10 cellular contexts compared by ENCODE assay signal in genomic region chr7:5823504-5824296, GRCh38. TPM values are rescaled to one million over a fixed set of nuclear protein-coding genes. Genes with fewer than 3 reads are reported as not detected.
DNase-seq lines count a peak whose midpoint lies in the region; ATAC-seq and TF ChIP-seq lines count a peak whose summit lies in the region.
"Not testable (repeated sequence)": the region's sequence is repeated elsewhere in the genome, so short reads cannot be mapped to it uniquely, and the experiment has no call there.
"Had no signal": no experiment of that assay in that cellular context is flagged by ENCODE, and none has a peak within 500 bp of the region (broad histone marks: within the 10 kb centered on the region; RNA-seq: fewer than 3 reads in every experiment).

No MANE protein-coding gene starts in this region.

- WGBS in body of pancreas, 2 donors, result 24 to 32% methylated on average over 12 to 18 of the region's 18 CpGs
- WGBS in urinary bladder, result 54% methylated on average over 18 of the region's 18 CpGs

- H3K27me3 ChIP-seq in GM06990 (replicated peaks; ENCODE audit: control insufficient read depth, insufficient read depth, low read length); Loucy (ENCODE audit: insufficient read depth, low read length, poor library complexity, severe bottlenecking); body of pancreas; rectal smooth muscle tissue (ENCODE audit: control insufficient read depth, insufficient read depth, low read length): not testable (repeated sequence)

- not testable (repeated sequence) for TF ChIP-seq CTCF in GM06990 (IDR thresholded peaks at IDR 0.05; ENCODE audit: insufficient read depth, low read length, poor library complexity, severe bottlenecking); Loucy (conservative IDR thresholded peaks at IDR 0.05; ENCODE audit: low read length); body of pancreas (IDR thresholded peaks at IDR 0.05); fibroblast of mammary gland (conservative IDR thresholded peaks at IDR 0.05; ENCODE audit: control insufficient read depth, insufficient read depth, low read depth, low read length)

- intact Hi-C loops in activated CD4-positive, alpha-beta T cell treated with anti-CD3 and anti-CD28 coated beads, Interleukin-2, amount 10 ng/mL, durations not matched to agents 24 days and 14 days (cut with micrococcal nuclease), result loop anchor here (2.0 kb wide), 1 partner anchor 43 kb away; the partner anchor contains the start of gene RNF216
- intact Hi-C loops in body of pancreas (cut with DNase I), result not testable (repeated sequence)

- peaks cover 18% of the 10 kb centered on the region for H3K4me1 Mint-ChIP-seq in activated CD4-positive, alpha-beta T cell treated with anti-CD3 and anti-CD28 coated beads, Interleukin-2, amount 10 ng/mL, durations not matched to agents 24 days and 14 days
- peaks cover 14% of the 10 kb centered on the region for H3K4me1 Mint-ChIP-seq in memory B cell

- not testable (repeated sequence) for H4K20me1 ChIP-seq in Loucy (ENCODE audit: insufficient read depth, low read length, poor library complexity, severe bottlenecking)

- peak overlapping the region; percentile 88 for H3K27ac Mint-ChIP-seq in activated CD4-positive, alpha-beta T cell treated with anti-CD3 and anti-CD28 coated beads, Interleukin-2, amount 10 ng/mL, durations not matched to agents 24 days and 14 days
- H3K27ac Mint-ChIP-seq in memory B cell, result peak overlapping the region; percentile 84

- not testable (repeated sequence) for H3K36me3 Mint-ChIP-seq in activated CD4-positive, alpha-beta T cell treated with anti-CD3 and anti-CD28 coated beads, Interleukin-2, amount 10 ng/mL, durations not matched to agents 24 days and 14 days (ENCODE audit: low read depth); memory B cell

- not testable (repeated sequence) for TF ChIP-seq POLR2A in body of pancreas (IDR thresholded peaks at IDR 0.05)

- H3K4me3 ChIP-seq in GM06990 (replicated peaks; ENCODE audit: low read depth, low read length) (peak overlapping the region; percentile 84), Loucy (ENCODE audit: low read length, poor library complexity, severe bottlenecking) (peak overlapping the region; percentile 82), body of pancreas (peak overlapping the region; percentile 39 to 68), fibroblast of mammary gland (ENCODE audit: control insufficient read depth, low read depth, low read length) (peak overlapping the region; percentile 67), rectal smooth muscle tissue (ENCODE audit: low read length) (peak overlapping the region; percentile 90), urinary bladder (ENCODE audit: low read depth, low read length) (peak overlapping the region; percentile 77)

- ATAC-seq in body of pancreas; memory B cell (ENCODE audit: low read depth): not testable (repeated sequence)

- H3K4me2 ChIP-seq in Loucy (ENCODE audit: low read depth, low read length, poor library complexity, severe bottlenecking), result peak overlapping the region; percentile 89

- H3K9me3 ChIP-seq in Loucy (ENCODE audit: insufficient read depth, low read depth, low read length); body of pancreas: not testable (repeated sequence)

- H3K4me1 ChIP-seq in Loucy (ENCODE audit: insufficient read depth, low read length, poor library complexity, severe bottlenecking); rectal smooth muscle tissue (ENCODE audit: control insufficient read depth, insufficient read depth, low read length); urinary bladder (ENCODE audit: insufficient read depth): not testable (repeated sequence)
- peaks cover 18% of the 10 kb centered on the region for H3K4me1 ChIP-seq in body of pancreas

- H3K27ac ChIP-seq in body of pancreas; rectal smooth muscle tissue (ENCODE audit: low read depth, low read length); urinary bladder (ENCODE audit: low read depth): not testable (repeated sequence)

- not testable (repeated sequence) for H3K9me2 ChIP-seq in Loucy (replicated peaks; ENCODE audit: low read depth, low read length)

- peak overlapping the region; percentile 90 for H2AFZ ChIP-seq in Loucy (ENCODE audit: low read length)

- H3K9ac ChIP-seq in Loucy (ENCODE audit: low read depth, low read length, poor library complexity, severe bottlenecking), result peak overlapping the region; percentile 62
- H3K9ac ChIP-seq in rectal smooth muscle tissue (ENCODE audit: low read length), result not testable (repeated sequence)

- H3F3A ChIP-seq in Loucy (ENCODE audit: low read depth), result not testable (repeated sequence)

- H3K4me3 Mint-ChIP-seq in activated CD4-positive, alpha-beta T cell treated with anti-CD3 and anti-CD28 coated beads, Interleukin-2, amount 10 ng/mL, durations not matched to agents 24 days and 14 days, result peak overlapping the region; percentile 85
- H3K4me3 Mint-ChIP-seq in memory B cell, result peak overlapping the region; percentile 83

- not testable (repeated sequence) for H3K36me3 ChIP-seq in GM06990 (ENCODE audit: control insufficient read depth, insufficient read depth, low read length); Loucy (ENCODE audit: insufficient read depth, low read length); body of pancreas (replicated peaks in 1 of 2; ENCODE audit: insufficient read depth in 1 of 2, low read depth in 2 of 2); rectal smooth muscle tissue (ENCODE audit: control insufficient read depth, insufficient read depth, low read length); urinary bladder (ENCODE audit: insufficient read depth)

- H3K79me2 ChIP-seq in Loucy (ENCODE audit: insufficient read depth, low read length), result not testable (repeated sequence)

- not testable (repeated sequence) for H3K9me3 Mint-ChIP-seq in activated CD4-positive, alpha-beta T cell treated with anti-CD3 and anti-CD28 coated beads, Interleukin-2, amount 10 ng/mL, durations not matched to agents 24 days and 14 days; memory B cell

- not testable (repeated sequence) for H3K27me3 Mint-ChIP-seq in activated CD4-positive, alpha-beta T cell treated with anti-CD3 and anti-CD28 coated beads, Interleukin-2, amount 10 ng/mL, durations not matched to agents 24 days and 14 days; memory B cell

- not testable (repeated sequence) for DNase-seq in GM06990 (ENCODE audit: extremely low read depth, insufficient read length); fibroblast of mammary gland (ENCODE audit: low read depth)
- DNase-seq in activated CD4-positive, alpha-beta T cell treated with anti-CD3 and anti-CD28 coated beads, Interleukin-2, amount 10 ng/mL, durations not matched to agents 24 days and 14 days, result peak; percentile 66
- DNase-seq in body of pancreas (peak in 2 of 4 donors; percentile 3 to 12), memory B cell (ENCODE audit: low spot score in 2 of 2) (peak in 1 of 2 donors; percentile 16)

RNA-seq across cellular contexts. Expression of gene RNF216, which starts 42.2 kb away (rescaled TPM):
- 41.0 and 41.1 TPM in 2 replicates for total RNA-seq in activated CD4-positive, alpha-beta T cell treated with anti-CD3 and anti-CD28 coated beads, Interleukin-2, amount 10 ng/mL, durations not matched to agents 24 days and 14 days
- total RNA-seq in body of pancreas (10 to 100 TPM; 17.4 to 31.6 TPM), urinary bladder (52.2 TPM)
- polyA plus RNA-seq in urinary bladder, result 29.4 TPM

RNA-seq across cellular contexts. Expression of gene OCM, which starts 56.9 kb away (rescaled TPM):
- total RNA-seq in activated CD4-positive, alpha-beta T cell treated with anti-CD3 and anti-CD28 coated beads, Interleukin-2, amount 10 ng/mL, durations not matched to agents 24 days and 14 days, result not detected in 2 replicates
- total RNA-seq in body of pancreas (not detected), urinary bladder (not detected)
- polyA plus RNA-seq in urinary bladder, result not detected
- total RNA-seq: dermis blood vessel endothelial cell, subcutaneous adipose tissue had no signal
